Comparison of ENCODE assay signal across 15 cellular contexts in the genomic region with DNA sequence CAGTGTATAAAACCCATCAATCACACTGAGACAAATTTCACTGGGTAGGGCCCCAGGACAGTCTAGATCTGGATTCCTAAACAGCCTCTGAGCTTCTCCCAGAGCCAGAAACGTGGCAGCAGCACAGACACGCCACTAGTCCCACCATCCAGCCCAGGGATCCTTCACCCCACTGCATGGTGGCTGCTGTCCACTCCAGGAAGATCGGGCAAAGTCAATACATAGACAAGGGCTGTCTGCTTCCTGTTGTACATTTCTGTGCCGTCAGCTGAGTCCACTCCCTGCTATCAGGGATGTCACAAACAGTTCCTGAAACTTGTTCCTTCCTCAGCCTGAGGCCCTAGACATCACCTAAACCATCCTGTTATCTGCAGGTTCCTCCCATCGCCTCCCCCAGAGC.
DNase-seq lines count a peak whose midpoint lies in the region; ATAC-seq and TF ChIP-seq lines count a peak whose summit lies in the region.
"Had no signal": no experiment of that assay in that cellular context is flagged by ENCODE, and none has a peak within 500 bp of the region (broad histone marks: within the 10 kb centered on the region; RNA-seq: fewer than 3 reads in every experiment).

No MANE protein-coding gene starts in this region.

- H3K27ac Mint-ChIP-seq in osteocyte (ENCODE audit: unreplicated experiment) (no peak overlapping the region), MCF 10A (ENCODE audit: low read depth, unreplicated experiment) (no peak overlapping the region)
- no peak overlapping the region for H3K27ac Mint-ChIP-seq in activated CD4-positive, alpha-beta T cell treated with anti-CD3 and anti-CD28 coated beads, Interleukin-2, amount 10 ng/mL, durations not matched to agents 24 days and 14 days
- H3K27ac Mint-ChIP-seq: CD4-positive, alpha-beta T cell; GM23338 had no signal

- BruUV-seq in MCF 10A (replicated peaks; lab: Mats Ljungman, UMichigan): no TSS peak

- POLR2A ChIA-PET in MCF 10A (lab: Yijun Ruan, JAX): no interaction called here

- H3K36me3 Mint-ChIP-seq in osteocyte (ENCODE audit: unreplicated experiment) (no peaks in the 10 kb centered on the region), MCF 10A (ENCODE audit: insufficient read depth, unreplicated experiment) (peaks cover 5% of the 10 kb centered on the region)
- H3K36me3 Mint-ChIP-seq in activated CD4-positive, alpha-beta T cell treated with anti-CD3 and anti-CD28 coated beads, Interleukin-2, amount 10 ng/mL, durations not matched to agents 24 days and 14 days (ENCODE audit: low read depth): no peaks in the 10 kb centered on the region

- peak; percentile 70 for DNase-seq in CMK (ENCODE audit: low read depth)
- DNase-seq in SKM-1 treated with dmso at 0.1 percent for 144 hours (lab: John Stamatoyannopoulos, UW; ENCODE audit: unreplicated experiment): peak; percentile 11
- DNase-seq in mesenteric fat pad (ENCODE audit: low spot score): peak; percentile 53
- peak; percentile 54 for DNase-seq in osteocyte (ENCODE audit: extremely low spot score, unreplicated experiment)
- DNase-seq in sciatic nerve (ENCODE audit: low spot score): no peak
- no peak for DNase-seq in activated CD4-positive, alpha-beta T cell treated with anti-CD3 and anti-CD28 coated beads, Interleukin-2, amount 10 ng/mL, durations not matched to agents 24 days and 14 days
- DNase-seq in MCF 10A (ENCODE audit: unreplicated experiment): no peak
- DNase-seq: AML-193; CD4-positive, alpha-beta T cell; DMS153; DMS79; GDM1; HCEC 1CT had no signal

- CTCF ChIA-PET in MCF 10A (lab: Yijun Ruan, JAX): interaction anchor here (0.5 kb wide), 2 partner anchors 21 to 258 kb away, joined by 3 to 4 read pairs; no protein-coding TSS in a partner anchor

- TF ChIP-seq CTCF in osteocyte (IDR thresholded peaks at IDR 0.05) (no peak), MCF 10A (IDR thresholded peaks at IDR 0.05; ENCODE audit: unreplicated experiment) (no peak)

- no peak overlapping the region for H3K4me3 Mint-ChIP-seq in osteocyte (ENCODE audit: unreplicated experiment)
- no peak overlapping the region for H3K4me3 Mint-ChIP-seq in activated CD4-positive, alpha-beta T cell treated with anti-CD3 and anti-CD28 coated beads, Interleukin-2, amount 10 ng/mL, durations not matched to agents 24 days and 14 days
- no peak overlapping the region for H3K4me3 Mint-ChIP-seq in MCF 10A (ENCODE audit: unreplicated experiment)
- H3K4me3 Mint-ChIP-seq: CD4-positive, alpha-beta T cell; GM23338 had no signal

- intact Hi-C loops in sciatic nerve (cut with DNase I) (no loop called here), MCF 10A (cut with micrococcal nuclease) (no loop called here)
- intact Hi-C loops in activated CD4-positive, alpha-beta T cell treated with anti-CD3 and anti-CD28 coated beads, Interleukin-2, amount 10 ng/mL, durations not matched to agents 24 days and 14 days (cut with micrococcal nuclease): no loop called here

- ATAC-seq in sciatic nerve: no peak
- ATAC-seq: A549, GM23338 had no signal

- H3K9me3 Mint-ChIP-seq in osteocyte (ENCODE audit: unreplicated experiment): no peaks in the 10 kb centered on the region
- H3K9me3 Mint-ChIP-seq in activated CD4-positive, alpha-beta T cell treated with anti-CD3 and anti-CD28 coated beads, Interleukin-2, amount 10 ng/mL, durations not matched to agents 24 days and 14 days: no peaks in the 10 kb centered on the region
- H3K9me3 Mint-ChIP-seq in MCF 10A (ENCODE audit: unreplicated experiment): peaks cover 7% of the 10 kb centered on the region
- H3K9me3 Mint-ChIP-seq: CD4-positive, alpha-beta T cell; GM23338 had no signal

- H3K27me3 Mint-ChIP-seq in osteocyte (ENCODE audit: unreplicated experiment) (no peaks in the 10 kb centered on the region), MCF 10A (ENCODE audit: insufficient read depth, unreplicated experiment) (no peaks in the 10 kb centered on the region)
- no peaks in the 10 kb centered on the region for H3K27me3 Mint-ChIP-seq in activated CD4-positive, alpha-beta T cell treated with anti-CD3 and anti-CD28 coated beads, Interleukin-2, amount 10 ng/mL, durations not matched to agents 24 days and 14 days
- H3K27me3 Mint-ChIP-seq: CD4-positive, alpha-beta T cell had no signal

- H3K4me1 Mint-ChIP-seq in osteocyte (ENCODE audit: unreplicated experiment) (no peaks in the 10 kb centered on the region), MCF 10A (ENCODE audit: insufficient read depth, unreplicated experiment) (no peaks in the 10 kb centered on the region)
- no peaks in the 10 kb centered on the region for H3K4me1 Mint-ChIP-seq in activated CD4-positive, alpha-beta T cell treated with anti-CD3 and anti-CD28 coated beads, Interleukin-2, amount 10 ng/mL, durations not matched to agents 24 days and 14 days

Comparison
In these comparisons a context has a peak if more than half of its experiments do, and no peak if none do; other contexts are left out.
1. DNase-seq: peak in CMK (single experiment), SKM-1 treated with dmso at 0.1 percent for 144 hours (single experiment), mesenteric fat pad (single experiment) and osteocyte (single experiment); none in sciatic nerve (single experiment), activated CD4-positive, alpha-beta T cell treated with anti-CD3 and anti-CD28 coated beads, Interleukin-2, amount 10 ng/mL, durations not matched to agents 24 days and 14 days (single experiment) and MCF 10A (single experiment).